ENCODE assay signal across 1 cellular context in genomic region chr19:9834726-9835506, GRCh38.
TF ChIP-seq lines count a peak whose summit lies in the region.

TSS of gene PIN1 (plus strand) at chr19:9835318. CDS start at chr19:9835345, 27 bp downstream.

TF ChIP-seq in GM12878, 131 proteins besides CTCF, POLR2A, EP300 and RAD21 (continued from another document and continues in another):
- TF ChIP-seq ZBTB4 (CRISPR knock-in tag; IDR thresholded peaks at IDR 0.05) (no peak), E2F4 (IDR thresholded peaks at IDR 0.05; ENCODE audit: low read depth, low read length) (no peak), NR2C1 (IDR thresholded peaks at IDR 0.05) (no peak; the same call in 1 of the 2 replicates), MYB (IDR thresholded peaks at IDR 0.05; ENCODE audit: borderline replicate concordance, low read depth, low read length) (no peak; the same call in 1 of the 2 replicates), JUND (IDR thresholded peaks at IDR 0.05; ENCODE audit: low read depth, low read length) (no peak), CBX3 (IDR thresholded peaks at IDR 0.05; ENCODE audit: borderline replicate concordance, low read depth) (no peak), ZNF217 (IDR thresholded peaks at IDR 0.05) (no peak), CBX5 (IDR thresholded peaks at IDR 0.05; ENCODE audit: low read depth) (no peak), PAX8 (IDR thresholded peaks at IDR 0.05) (no peak), BMI1 (IDR thresholded peaks at IDR 0.05; ENCODE audit: borderline replicate concordance) (peak; percentile 99), KLF5 (IDR thresholded peaks at IDR 0.05; ENCODE audit: partially characterized antibody) (peak; percentile 79), KAT2A (conservative IDR thresholded peaks at IDR 0.05; ENCODE audit: control insufficient read depth, low read depth, low read length) (no peak), IRF4 (IDR thresholded peaks at IDR 0.05; ENCODE audit: low read depth, low read length) (no peak), WRNIP1 (IDR thresholded peaks at IDR 0.05; ENCODE audit: borderline replicate concordance, low read depth, low read length) (no peak), FOXK2 (IDR thresholded peaks at IDR 0.05) (no peak), SIN3A (IDR thresholded peaks at IDR 0.05; ENCODE audit: low read depth, low read length) (peak; percentile 60; the same call in 1 of the 2 replicates), CBFB (IDR thresholded peaks at IDR 0.05; ENCODE audit: low read depth) (no peak), SREBF1 (IDR thresholded peaks at IDR 0.05; ENCODE audit: low read length) (no peak), ZNF687 (IDR thresholded peaks at IDR 0.05) (no peak), ZNF24 (IDR thresholded peaks at IDR 0.05) (no peak), BACH1 (IDR thresholded peaks at IDR 0.05; ENCODE audit: borderline replicate concordance) (peak; percentile 21; the same call in 1 of the 2 replicates), ZZZ3 (IDR thresholded peaks at IDR 0.05; ENCODE audit: control insufficient read depth, insufficient read length, low read depth) (no peak), MAX (IDR thresholded peaks at IDR 0.05; ENCODE audit: low read depth, low read length) (no peak), BRCA1 (IDR thresholded peaks at IDR 0.05; ENCODE audit: low read depth, low read length) (no peak), SKIL (IDR thresholded peaks at IDR 0.05; ENCODE audit: low read depth, poor library complexity, severe bottlenecking) (no peak), ETV6 (conservative IDR thresholded peaks at IDR 0.05 in 1 of 2, IDR thresholded peaks at IDR 0.05 in 1 of 2; ENCODE audit: borderline replicate concordance in 1 of 2, low read depth in 1 of 2) (no peak), SPI1 (IDR thresholded peaks at IDR 0.05; ENCODE audit: borderline replicate concordance, insufficient read depth, low read depth, low read length) (no peak), HDGF (IDR thresholded peaks at IDR 0.05) (peak; percentile 94), MTA3 (IDR thresholded peaks at IDR 0.05; ENCODE audit: borderline replicate concordance, low read length) (no peak), GABPA (IDR thresholded peaks at IDR 0.05; ENCODE audit: low read depth) (no peak), STAT3 (IDR thresholded peaks at IDR 0.05; ENCODE audit: low read depth, low read length) (no peak), RUNX3 (IDR thresholded peaks at IDR 0.05; ENCODE audit: low read length) (no peak), YY1 (IDR thresholded peaks at IDR 0.05; ENCODE audit: low read depth, low read length) (peak; percentile 95), USF2 (IDR thresholded peaks at IDR 0.05; ENCODE audit: borderline replicate concordance, low read depth, low read length) (no peak), HSF1 (IDR thresholded peaks at IDR 0.05; ENCODE audit: low read depth, low read length) (no peak), NR2F1 (conservative IDR thresholded peaks at IDR 0.05) (no peak), CEBPZ (IDR thresholded peaks at IDR 0.05; ENCODE audit: low read depth, low read length) (peak; percentile 77), HCFC1 (IDR thresholded peaks at IDR 0.05; ENCODE audit: low read length) (0 out of 2 replicates have a peak, but pooled peaks have one; percentile 20), RFX5 (IDR thresholded peaks at IDR 0.05; ENCODE audit: low read depth, low read length) (peak; percentile 89), HDAC2 (IDR thresholded peaks at IDR 0.05) (no peak), E4F1 (IDR thresholded peaks at IDR 0.05; ENCODE audit: borderline replicate concordance, partially characterized antibody) (peak; percentile 60), SIX5 (IDR thresholded peaks at IDR 0.05; ENCODE audit: low read depth, low read length, severe bottlenecking) (peak; percentile 6)
